ENCODE assay signal across 3 cellular contexts in the genomic region with DNA sequence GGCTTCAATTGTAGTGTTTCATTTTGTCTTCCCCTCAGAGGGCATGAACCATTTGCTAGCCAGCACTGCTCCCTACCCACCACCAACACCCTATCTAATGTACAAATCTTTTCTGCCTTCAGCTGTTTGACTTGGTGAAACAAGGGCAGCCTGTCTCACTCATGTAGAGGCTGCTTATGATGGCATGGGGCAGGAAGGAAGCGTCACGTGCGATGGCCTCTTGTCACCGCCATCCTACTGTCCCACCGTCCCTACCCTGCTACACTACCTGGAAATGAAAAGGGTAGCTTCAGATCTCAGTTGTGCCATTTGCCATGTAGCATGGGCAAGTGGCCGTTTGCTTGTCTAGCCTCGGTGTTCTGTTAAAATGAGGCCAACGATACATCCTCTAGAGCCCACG.
TF ChIP-seq lines count a peak whose summit lies in the region.

No MANE protein-coding gene starts in this region.

TF ChIP-seq in SK-N-SH, 30 proteins besides CTCF, POLR2A, EP300 and RAD21 (continued from another document):
- TF ChIP-seq, protein P1, sequence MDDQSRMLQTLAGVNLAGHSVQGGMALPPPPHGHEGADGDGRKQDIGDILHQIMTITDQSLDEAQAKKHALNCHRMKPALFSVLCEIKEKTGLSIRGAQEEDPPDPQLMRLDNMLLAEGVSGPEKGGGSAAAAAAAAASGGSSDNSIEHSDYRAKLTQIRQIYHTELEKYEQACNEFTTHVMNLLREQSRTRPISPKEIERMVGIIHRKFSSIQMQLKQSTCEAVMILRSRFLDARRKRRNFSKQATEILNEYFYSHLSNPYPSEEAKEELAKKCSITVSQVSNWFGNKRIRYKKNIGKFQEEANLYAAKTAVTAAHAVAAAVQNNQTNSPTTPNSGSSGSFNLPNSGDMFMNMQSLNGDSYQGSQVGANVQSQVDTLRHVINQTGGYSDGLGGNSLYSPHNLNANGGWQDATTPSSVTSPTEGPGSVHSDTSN (IDR thresholded peaks at IDR 0.05), result no peak
- TF ChIP-seq SMC3 (IDR thresholded peaks at IDR 0.05; ENCODE audit: low read depth, low read length) (no peak), POLR2AphosphoS5 (IDR thresholded peaks at IDR 0.05; ENCODE audit: low read depth, low read length) (no peak), SIN3A (IDR thresholded peaks at IDR 0.05; ENCODE audit: borderline replicate concordance, low read depth, low read length) (no peak), GATA2 (CRISPR knock-in tag; IDR thresholded peaks at IDR 0.05) (no peak), RXRA (IDR thresholded peaks at IDR 0.05; ENCODE audit: borderline replicate concordance, low read depth) (no peak), RCOR1 (IDR thresholded peaks at IDR 0.05; ENCODE audit: low read length) (no peak), RFX5 (IDR thresholded peaks at IDR 0.05; ENCODE audit: low read length) (no peak), FOXM1 (IDR thresholded peaks at IDR 0.05; ENCODE audit: low read depth) (no peak)
- TF ChIP-seq, protein P2, sequence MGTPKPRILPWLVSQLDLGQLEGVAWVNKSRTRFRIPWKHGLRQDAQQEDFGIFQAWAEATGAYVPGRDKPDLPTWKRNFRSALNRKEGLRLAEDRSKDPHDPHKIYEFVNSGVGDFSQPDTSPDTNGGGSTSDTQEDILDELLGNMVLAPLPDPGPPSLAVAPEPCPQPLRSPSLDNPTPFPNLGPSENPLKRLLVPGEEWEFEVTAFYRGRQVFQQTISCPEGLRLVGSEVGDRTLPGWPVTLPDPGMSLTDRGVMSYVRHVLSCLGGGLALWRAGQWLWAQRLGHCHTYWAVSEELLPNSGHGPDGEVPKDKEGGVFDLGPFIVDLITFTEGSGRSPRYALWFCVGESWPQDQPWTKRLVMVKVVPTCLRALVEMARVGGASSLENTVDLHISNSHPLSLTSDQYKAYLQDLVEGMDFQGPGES (IDR thresholded peaks at IDR 0.05; ENCODE audit: low read depth, low read length), result no peak

TF ChIP-seq in SK-N-SH treated with all-trans-retinoic acid at 6 μM for 48 hours, 23 proteins besides CTCF, POLR2A, EP300 and RAD21 (continued from another document):
- TF ChIP-seq, protein P3, sequence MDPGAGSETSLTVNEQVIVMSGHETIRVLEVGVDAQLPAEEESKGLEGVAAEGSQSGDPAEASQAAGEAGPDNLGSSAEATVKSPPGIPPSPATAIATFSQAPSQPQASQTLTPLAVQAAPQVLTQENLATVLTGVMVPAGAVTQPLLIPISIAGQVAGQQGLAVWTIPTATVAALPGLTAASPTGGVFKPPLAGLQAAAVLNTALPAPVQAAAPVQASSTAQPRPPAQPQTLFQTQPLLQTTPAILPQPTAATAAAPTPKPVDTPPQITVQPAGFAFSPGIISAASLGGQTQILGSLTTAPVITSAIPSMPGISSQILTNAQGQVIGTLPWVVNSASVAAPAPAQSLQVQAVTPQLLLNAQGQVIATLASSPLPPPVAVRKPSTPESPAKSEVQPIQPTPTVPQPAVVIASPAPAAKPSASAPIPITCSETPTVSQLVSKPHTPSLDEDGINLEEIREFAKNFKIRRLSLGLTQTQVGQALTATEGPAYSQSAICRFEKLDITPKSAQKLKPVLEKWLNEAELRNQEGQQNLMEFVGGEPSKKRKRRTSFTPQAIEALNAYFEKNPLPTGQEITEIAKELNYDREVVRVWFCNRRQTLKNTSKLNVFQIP (CRISPR knock-in tag; IDR thresholded peaks at IDR 0.05; ENCODE audit: borderline replicate concordance, low read depth), result no peak
- TF ChIP-seq ZC3H10 (CRISPR knock-in tag; IDR thresholded peaks at IDR 0.05) (no peak), ZNF70 (CRISPR knock-in tag; IDR thresholded peaks at IDR 0.05) (no peak)

TF ChIP-seq in K562, 482 proteins besides CTCF, POLR2A, EP300 and RAD21 (continued from another document):
- TF ChIP-seq FOXA3 (CRISPR knock-in tag; conservative IDR thresholded peaks at IDR 0.05 in 1 of 2, IDR thresholded peaks at IDR 0.05 in 1 of 2) (no peak), ZNF165 (CRISPR knock-in tag; IDR thresholded peaks at IDR 0.05; ENCODE audit: borderline replicate concordance) (no peak), GABPB2 (CRISPR knock-in tag; conservative IDR thresholded peaks at IDR 0.05) (no peak), CXXC5 (CRISPR knock-in tag; IDR thresholded peaks at IDR 0.05) (no peak), POLR2AphosphoS5 (IDR thresholded peaks at IDR 0.05; ENCODE audit: control insufficient read depth, insufficient read depth, low read depth, low read length) (no peak), MAFK (IDR thresholded peaks at IDR 0.05; ENCODE audit: low read length) (no peak), NR2C1 (IDR thresholded peaks at IDR 0.05) (no peak), NR2C1 (tag; IDR thresholded peaks at IDR 0.05) (no peak), FOXM1 (IDR thresholded peaks at IDR 0.05; ENCODE audit: low read depth) (no peak), FOXM1 (CRISPR knock-in tag; IDR thresholded peaks at IDR 0.05; ENCODE audit: low read depth) (no peak), KLF6 (CRISPR knock-in tag; IDR thresholded peaks at IDR 0.05; ENCODE audit: borderline replicate concordance) (no peak), TEAD2 (tag; IDR thresholded peaks at IDR 0.05) (no peak)
- TF ChIP-seq, protein P4, sequence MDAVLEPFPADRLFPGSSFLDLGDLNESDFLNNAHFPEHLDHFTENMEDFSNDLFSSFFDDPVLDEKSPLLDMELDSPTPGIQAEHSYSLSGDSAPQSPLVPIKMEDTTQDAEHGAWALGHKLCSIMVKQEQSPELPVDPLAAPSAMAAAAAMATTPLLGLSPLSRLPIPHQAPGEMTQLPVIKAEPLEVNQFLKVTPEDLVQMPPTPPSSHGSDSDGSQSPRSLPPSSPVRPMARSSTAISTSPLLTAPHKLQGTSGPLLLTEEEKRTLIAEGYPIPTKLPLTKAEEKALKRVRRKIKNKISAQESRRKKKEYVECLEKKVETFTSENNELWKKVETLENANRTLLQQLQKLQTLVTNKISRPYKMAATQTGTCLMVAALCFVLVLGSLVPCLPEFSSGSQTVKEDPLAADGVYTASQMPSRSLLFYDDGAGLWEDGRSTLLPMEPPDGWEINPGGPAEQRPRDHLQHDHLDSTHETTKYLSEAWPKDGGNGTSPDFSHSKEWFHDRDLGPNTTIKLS (IDR thresholded peaks at IDR 0.05; ENCODE audit: borderline replicate concordance, low read depth), result no peak
- TF ChIP-seq, protein P5, sequence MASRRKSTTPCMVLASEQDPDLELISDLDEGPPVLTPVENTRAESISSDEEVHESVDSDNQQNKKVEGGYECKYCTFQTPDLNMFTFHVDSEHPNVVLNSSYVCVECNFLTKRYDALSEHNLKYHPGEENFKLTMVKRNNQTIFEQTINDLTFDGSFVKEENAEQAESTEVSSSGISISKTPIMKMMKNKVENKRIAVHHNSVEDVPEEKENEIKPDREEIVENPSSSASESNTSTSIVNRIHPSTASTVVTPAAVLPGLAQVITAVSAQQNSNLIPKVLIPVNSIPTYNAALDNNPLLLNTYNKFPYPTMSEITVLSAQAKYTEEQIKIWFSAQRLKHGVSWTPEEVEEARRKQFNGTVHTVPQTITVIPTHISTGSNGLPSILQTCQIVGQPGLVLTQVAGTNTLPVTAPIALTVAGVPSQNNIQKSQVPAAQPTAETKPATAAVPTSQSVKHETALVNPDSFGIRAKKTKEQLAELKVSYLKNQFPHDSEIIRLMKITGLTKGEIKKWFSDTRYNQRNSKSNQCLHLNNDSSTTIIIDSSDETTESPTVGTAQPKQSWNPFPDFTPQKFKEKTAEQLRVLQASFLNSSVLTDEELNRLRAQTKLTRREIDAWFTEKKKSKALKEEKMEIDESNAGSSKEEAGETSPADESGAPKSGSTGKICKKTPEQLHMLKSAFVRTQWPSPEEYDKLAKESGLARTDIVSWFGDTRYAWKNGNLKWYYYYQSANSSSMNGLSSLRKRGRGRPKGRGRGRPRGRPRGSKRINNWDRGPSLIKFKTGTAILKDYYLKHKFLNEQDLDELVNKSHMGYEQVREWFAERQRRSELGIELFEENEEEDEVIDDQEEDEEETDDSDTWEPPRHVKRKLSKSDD (conservative IDR thresholded peaks at IDR 0.05; ENCODE audit: low read length), result no peak
- TF ChIP-seq, protein P6, sequence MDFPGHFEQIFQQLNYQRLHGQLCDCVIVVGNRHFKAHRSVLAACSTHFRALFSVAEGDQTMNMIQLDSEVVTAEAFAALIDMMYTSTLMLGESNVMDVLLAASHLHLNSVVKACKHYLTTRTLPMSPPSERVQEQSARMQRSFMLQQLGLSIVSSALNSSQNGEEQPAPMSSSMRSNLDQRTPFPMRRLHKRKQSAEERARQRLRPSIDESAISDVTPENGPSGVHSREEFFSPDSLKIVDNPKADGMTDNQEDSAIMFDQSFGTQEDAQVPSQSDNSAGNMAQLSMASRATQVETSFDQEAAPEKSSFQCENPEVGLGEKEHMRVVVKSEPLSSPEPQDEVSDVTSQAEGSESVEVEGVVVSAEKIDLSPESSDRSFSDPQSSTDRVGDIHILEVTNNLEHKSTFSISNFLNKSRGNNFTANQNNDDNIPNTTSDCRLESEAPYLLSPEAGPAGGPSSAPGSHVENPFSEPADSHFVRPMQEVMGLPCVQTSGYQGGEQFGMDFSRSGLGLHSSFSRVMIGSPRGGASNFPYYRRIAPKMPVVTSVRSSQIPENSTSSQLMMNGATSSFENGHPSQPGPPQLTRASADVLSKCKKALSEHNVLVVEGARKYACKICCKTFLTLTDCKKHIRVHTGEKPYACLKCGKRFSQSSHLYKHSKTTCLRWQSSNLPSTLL (IDR thresholded peaks at IDR 0.05), result no peak
